22 cellular contexts compared by ENCODE assay signal in the genomic region with DNA sequence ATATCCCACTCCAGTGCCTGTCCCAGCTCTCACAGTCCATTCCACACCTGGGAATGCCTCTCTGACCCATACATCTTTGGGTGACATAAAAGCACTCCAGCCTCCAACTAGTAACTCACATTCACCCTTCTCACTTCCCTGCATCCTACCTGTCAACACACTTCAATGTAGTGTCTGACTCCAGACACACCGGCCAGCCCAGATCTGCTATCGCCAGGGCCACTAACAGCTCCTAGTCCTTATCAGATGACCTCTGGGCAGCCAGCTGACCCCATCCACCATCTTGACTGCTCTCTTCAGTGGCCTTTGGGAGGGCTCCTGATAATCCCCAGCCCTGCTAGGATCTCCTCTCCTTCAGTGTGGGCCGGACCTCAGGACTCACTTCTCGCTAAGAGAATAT. TPM values are rescaled to one million over a fixed set of nuclear protein-coding genes. Genes with fewer than 3 reads are reported as not detected.
A peak's percentile ranks its signal among the peaks of the same experiment; 100 is the strongest.
DNase-seq lines count a peak whose midpoint lies in the region; ATAC-seq and TF ChIP-seq lines count a peak whose summit lies in the region.
"Had no signal": no experiment of that assay in that cellular context is flagged by ENCODE, and none has a peak within 500 bp of the region (broad histone marks: within the 10 kb centered on the region; RNA-seq: fewer than 3 reads in every experiment).

No MANE protein-coding gene starts in this region.

- POLR2A ChIA-PET in RWPE1 (lab: Yijun Ruan, JAX; ENCODE audit: low non-redundant PET): no interaction called here

- H3K4me3 Mint-ChIP-seq in dendritic cell treated with granulocyte-macrophage colony-stimulating factor and Interleukin-4, amounts not matched to agents 40 ng/mL and 50 ng/mL, for 4 days: no peak overlapping the region
- H3K4me3 Mint-ChIP-seq in stimulated activated effector memory CD8-positive, alpha-beta T cell treated with anti-CD3 and anti-CD28 coated beads, Interleukin-12 subunit alpha, Interleukin-12 subunit beta, amount 100 ng/mL, for 72 hours: no peak overlapping the region
- H3K4me3 Mint-ChIP-seq: CD14-positive monocyte had no signal

- ATAC-seq in left ventricle myocardium superior (no peak), GM21390 (IDR thresholded peaks at IDR 0.05; ENCODE audit: unreplicated experiment) (no peak)
- ATAC-seq in stimulated activated effector memory CD8-positive, alpha-beta T cell treated with anti-CD3 and anti-CD28 coated beads, Interleukin-12 subunit alpha, Interleukin-12 subunit beta, amount 100 ng/mL, for 72 hours: no peak

- no peaks in the 10 kb centered on the region for H3K27me3 Mint-ChIP-seq in dendritic cell treated with granulocyte-macrophage colony-stimulating factor and Interleukin-4, amounts not matched to agents 40 ng/mL and 50 ng/mL, for 4 days

- peaks cover 16% of the 10 kb centered on the region for H3K79me2 ChIP-seq in hepatocyte

- H3K36me3 Mint-ChIP-seq in dendritic cell treated with granulocyte-macrophage colony-stimulating factor and Interleukin-4, amounts not matched to agents 40 ng/mL and 50 ng/mL, for 4 days (ENCODE audit: low read depth): peaks cover 15% of the 10 kb centered on the region
- H3K36me3 Mint-ChIP-seq in stimulated activated effector memory CD8-positive, alpha-beta T cell treated with anti-CD3 and anti-CD28 coated beads, Interleukin-12 subunit alpha, Interleukin-12 subunit beta, amount 100 ng/mL, for 72 hours: peaks cover 32% of the 10 kb centered on the region
- H3K36me3 Mint-ChIP-seq: CD14-positive monocyte had no signal

- no peaks in the 10 kb centered on the region for H3K9me3 Mint-ChIP-seq in dendritic cell treated with granulocyte-macrophage colony-stimulating factor and Interleukin-4, amounts not matched to agents 40 ng/mL and 50 ng/mL, for 4 days
- H3K9me3 Mint-ChIP-seq in stimulated activated effector memory CD8-positive, alpha-beta T cell treated with anti-CD3 and anti-CD28 coated beads, Interleukin-12 subunit alpha, Interleukin-12 subunit beta, amount 100 ng/mL, for 72 hours: no peaks in the 10 kb centered on the region
- H3K9me3 Mint-ChIP-seq: CD14-positive monocyte had no signal

- CTCF ChIA-PET in RWPE1 (lab: Yijun Ruan, JAX): no interaction called here

- no peaks in the 10 kb centered on the region for H3K9me2 ChIP-seq in hepatocyte (replicated peaks; ENCODE audit: insufficient read depth)
- H3K9me2 ChIP-seq: SK-N-SH had no signal

- H3K4me3 ChIP-seq in cardiac muscle cell (no peak overlapping the region), hepatocyte (no peak overlapping the region)
- H3K4me3 ChIP-seq: PC-9 had no signal

- no peak overlapping the region for H3K4me2 ChIP-seq in hepatocyte
- H3K4me2 ChIP-seq: PC-9, SK-N-SH had no signal

- no peaks in the 10 kb centered on the region for H4K20me1 ChIP-seq in hepatocyte (ENCODE audit: insufficient read depth, poor library complexity, severe bottlenecking)

- intact Hi-C loops in left ventricle myocardium superior (cut with micrococcal nuclease): no loop called here
- intact Hi-C loops in dendritic cell treated with granulocyte-macrophage colony-stimulating factor and Interleukin-4, amounts not matched to agents 40 ng/mL and 50 ng/mL, for 4 days (cut with micrococcal nuclease): loop anchor here (5.0 kb wide), 1 partner anchor 457 kb away; the partner anchor contains the start of gene SEC61A1

- H3K27ac Mint-ChIP-seq in dendritic cell treated with granulocyte-macrophage colony-stimulating factor and Interleukin-4, amounts not matched to agents 40 ng/mL and 50 ng/mL, for 4 days: peak overlapping the region; percentile 0
- peak overlapping the region; percentile 11 for H3K27ac Mint-ChIP-seq in stimulated activated effector memory CD8-positive, alpha-beta T cell treated with anti-CD3 and anti-CD28 coated beads, Interleukin-12 subunit alpha, Interleukin-12 subunit beta, amount 100 ng/mL, for 72 hours

- H3K27me3 ChIP-seq in cardiac muscle cell (no peaks in the 10 kb centered on the region), hepatocyte (no peaks in the 10 kb centered on the region)
- H3K27me3 ChIP-seq: BE2C had no signal

- 44% methylated on average over 4 of the region's 4 CpGs for WGBS in hepatocyte (ENCODE audit: low lambda C conversion rate, missing lambda C conversion rate)

- H3K9me3 ChIP-seq in cardiac muscle cell (ENCODE audit: low read depth) (no peaks in the 10 kb centered on the region), hepatocyte (ENCODE audit: low read depth) (no peaks in the 10 kb centered on the region)
- H3K9me3 ChIP-seq: BE2C, SK-N-SH had no signal

- peaks cover 14% of the 10 kb centered on the region for H3K4me1 ChIP-seq in cardiac muscle cell (ENCODE audit: low read depth)
- H3K4me1 ChIP-seq in hepatocyte (ENCODE audit: insufficient read depth): peaks cover 15% of the 10 kb centered on the region

- H3K36me3 ChIP-seq in cardiac muscle cell: no peaks in the 10 kb centered on the region
- H3K36me3 ChIP-seq in hepatocyte (replicated peaks; ENCODE audit: insufficient read depth, low read depth): no peaks in the 10 kb centered on the region

- TF ChIP-seq CTCF in cardiac muscle cell (IDR thresholded peaks at IDR 0.05; ENCODE audit: low read depth, low read length): no peak
- no peak for TF ChIP-seq CTCF in RWPE1 (conservative IDR thresholded peaks at IDR 0.05; ENCODE audit: low read depth)
- no peak for TF ChIP-seq CTCF in hepatocyte (IDR thresholded peaks at IDR 0.05; ENCODE audit: poor library complexity)

- H2AFZ ChIP-seq in hepatocyte: no peak overlapping the region
- H2AFZ ChIP-seq: PC-9 had no signal

- H3K27ac ChIP-seq in cardiac muscle cell: peak overlapping the region; percentile 50
- H3K27ac ChIP-seq in RWPE1: peak overlapping the region; percentile 20; the same call in 1 of the 2 replicates
- no peak overlapping the region for H3K27ac ChIP-seq in hepatocyte
- H3K27ac ChIP-seq: PC-9 had no signal

- H3K4me1 Mint-ChIP-seq in dendritic cell treated with granulocyte-macrophage colony-stimulating factor and Interleukin-4, amounts not matched to agents 40 ng/mL and 50 ng/mL, for 4 days (ENCODE audit: low read depth): peaks cover 34% of the 10 kb centered on the region
- H3K4me1 Mint-ChIP-seq in stimulated activated effector memory CD8-positive, alpha-beta T cell treated with anti-CD3 and anti-CD28 coated beads, Interleukin-12 subunit alpha, Interleukin-12 subunit beta, amount 100 ng/mL, for 72 hours: peaks cover 40% of the 10 kb centered on the region

- DNase-seq in cardiac muscle cell (ENCODE audit: low read depth in 1 of 2, low spot score in 1 of 2) (no peak), left ventricle myocardium superior (no peak), RWPE1 (ENCODE audit: low spot score) (no peak), hepatocyte (ENCODE audit: low spot score) (no peak), NCI-H1105 (lab: John Stamatoyannopoulos, UW) (no peak)
- DNase-seq in stimulated activated effector memory CD8-positive, alpha-beta T cell treated with anti-CD3 and anti-CD28 coated beads, Interleukin-12 subunit alpha, Interleukin-12 subunit beta, amount 100 ng/mL, for 72 hours (ENCODE audit: low spot score in 2 of 2): no peak
- DNase-seq: 8988T, ACHN, BE2C, MV-4-11, NCI-H1105 treated with DMSO at 0.1 percent for 48 hours, NCI-H146, NCI-H1930, NCI-H2107, NCI-H524, NCI-H748 treated with DMSO at 0.1 percent for 48 hours, PC-9, SIG-M5, SK-N-SH had no signal

RNA-seq across cellular contexts. Expression of gene MCM2, which starts 2.9 kb away (rescaled TPM):
- 43.5 and 76.4 TPM in 2 replicates for total RNA-seq in cardiac muscle cell
- 33.3 and 41.7 TPM in 2 replicates for polyA plus RNA-seq in cardiac muscle cell
- 8.7 TPM for total RNA-seq in left ventricle myocardium superior
- total RNA-seq in hepatocyte: 19.6 and 31.4 TPM in 2 replicates
- 14.6 and 15.0 TPM in 2 replicates for polyA plus RNA-seq in hepatocyte

RNA-seq across cellular contexts. Expression of gene TPRA1, which starts 4.8 kb away (rescaled TPM):
- total RNA-seq in cardiac muscle cell (41.0 and 43.3 TPM in 2 replicates), left ventricle myocardium superior (22.8 TPM), hepatocyte (39.9 and 41.0 TPM in 2 replicates)
- polyA plus RNA-seq in cardiac muscle cell (39.9 and 40.7 TPM in 2 replicates), hepatocyte (57.2 and 66.3 TPM in 2 replicates)

RNA-seq across cellular contexts. Expression of gene PODXL2, which starts 33.7 kb away (rescaled TPM):
- 18.3 and 24.9 TPM in 2 replicates for total RNA-seq in cardiac muscle cell
- polyA plus RNA-seq in cardiac muscle cell: 16.0 and 16.3 TPM in 2 replicates
- total RNA-seq in left ventricle myocardium superior: 1.5 TPM
- 6.4 and 8.0 TPM in 2 replicates for total RNA-seq in hepatocyte
- 5.1 and 7.8 TPM in 2 replicates for polyA plus RNA-seq in hepatocyte
